Comparison of ENCODE assay signal across 32 cellular contexts in the genomic region with DNA sequence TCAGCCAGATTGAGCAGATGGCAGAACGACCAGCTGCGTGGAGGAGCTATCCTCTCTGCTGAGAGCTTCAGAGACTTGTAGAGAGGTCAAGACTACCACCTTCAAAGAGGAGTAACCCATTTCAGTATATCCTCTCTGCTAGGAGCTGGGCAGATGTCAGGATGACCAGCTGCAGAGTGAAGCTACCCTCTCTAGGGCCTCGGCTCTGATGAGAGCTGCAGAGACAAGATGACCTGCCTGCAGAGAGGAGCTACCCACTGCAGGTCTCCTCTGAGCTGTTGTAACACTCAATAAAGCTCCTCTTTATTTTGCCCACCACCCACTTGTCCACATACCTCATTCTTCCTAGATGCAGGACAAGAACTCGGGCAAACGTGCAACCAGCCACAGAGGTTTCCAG.
"Had no signal": no experiment of that assay in that cellular context is flagged by ENCODE, and none has a peak within 500 bp of the region (broad histone marks: within the 10 kb centered on the region; RNA-seq: fewer than 3 reads in every experiment).

No MANE protein-coding gene starts in this region.

- H3K4me1 Mint-ChIP-seq: activated B cell treated with CpG ODN at 0.5 μM for 24 hours; activated CD4-positive, alpha-beta memory T cell treated with anti-CD3 and anti-CD28 coated beads, Interleukin-2, amount 10 ng/mL, durations not matched to agents 7 days and 5 days; activated CD4-positive, alpha-beta T cell treated with anti-CD3 and anti-CD28 coated beads, Interleukin-2, amount 10 ng/mL, durations not matched to agents 7 days and 5 days; activated CD8-positive, alpha-beta memory T cell treated with anti-CD3 and anti-CD28 coated beads, Interleukin-2, amount 10 ng/mL, durations not matched to agents 7 days and 5 days; activated naive CD4-positive, alpha-beta T cell treated with anti-CD3 and anti-CD28 coated beads, Interleukin-2, amount 10 ng/mL, durations not matched to agents 7 days and 5 days; activated naive CD4-positive, alpha-beta T cell treated with anti-CD3 and anti-CD28 coated beads, Interleukin-2, amount 50 U/mL, for 24 hours; activated naive CD8-positive, alpha-beta T cell treated with anti-CD3 and anti-CD28 coated beads, Interleukin-2, amount 10 ng/mL, durations not matched to agents 7 days and 5 days; activated naive CD8-positive, alpha-beta T cell treated with anti-CD3 and anti-CD28 coated beads, Interleukin-2, amount 50 U/mL, for 24 hours had no signal

- H3K4me3 ChIP-seq: body of pancreas, breast epithelium had no signal

- H3K9me3 ChIP-seq: body of pancreas, breast epithelium had no signal

- H3K9me3 Mint-ChIP-seq: activated CD4-positive, alpha-beta memory T cell treated with anti-CD3 and anti-CD28 coated beads, Interleukin-2, amount 10 ng/mL, durations not matched to agents 7 days and 5 days had no signal

- ATAC-seq: activated CD8-positive, alpha-beta memory T cell treated with anti-CD3 and anti-CD28 coated beads, Interleukin-2, amount 10 ng/mL, durations not matched to agents 7 days and 5 days; activated CD8-positive, alpha-beta T cell treated with anti-CD3 and anti-CD28 coated beads, Interleukin-2, amount 10 ng/mL, durations not matched to agents 7 days and 5 days; activated naive CD8-positive, alpha-beta T cell treated with anti-CD3 and anti-CD28 coated beads, Interleukin-2, amount 50 U/mL, for 24 hours; body of pancreas had no signal

- H3K4me3 Mint-ChIP-seq: activated B cell treated with CpG ODN at 0.5 μM for 24 hours; activated CD4-positive, alpha-beta memory T cell treated with anti-CD3 and anti-CD28 coated beads, Interleukin-2, amount 10 ng/mL, durations not matched to agents 7 days and 5 days; activated CD4-positive, alpha-beta T cell treated with anti-CD3 and anti-CD28 coated beads, Interleukin-2, amount 10 ng/mL, durations not matched to agents 7 days and 5 days; activated CD8-positive, alpha-beta memory T cell treated with anti-CD3 and anti-CD28 coated beads, Interleukin-2, amount 10 ng/mL, durations not matched to agents 7 days and 5 days; activated CD8-positive, alpha-beta T cell treated with anti-CD3 and anti-CD28 coated beads, Interleukin-2, amount 10 ng/mL, durations not matched to agents 7 days and 5 days; activated naive CD4-positive, alpha-beta T cell treated with anti-CD3 and anti-CD28 coated beads, Interleukin-2, amount 10 ng/mL, durations not matched to agents 7 days and 5 days; activated naive CD4-positive, alpha-beta T cell treated with anti-CD3 and anti-CD28 coated beads, Interleukin-2, amount 50 U/mL, for 24 hours; activated naive CD8-positive, alpha-beta T cell; activated naive CD8-positive, alpha-beta T cell treated with anti-CD3 and anti-CD28 coated beads, Interleukin-2, amount 10 ng/mL, durations not matched to agents 7 days and 5 days; activated naive CD8-positive, alpha-beta T cell treated with anti-CD3 and anti-CD28 coated beads, Interleukin-2, amount 50 U/mL, for 24 hours; activated T-cell treated with anti-CD3 and anti-CD28 coated beads, Interleukin-2, amount 50 U/mL, for 24 hours; T-helper 1 cell treated with Interleukin-12 subunit alpha and Interleukin-12 subunit beta and Interleukin-4 antibody, amounts not matched to agents 30 μg/mL and 1 μg/mL, for 36 hours; T-helper 2 cell treated with Interferon-gamma antibody and Interleukin-4, amounts not matched to agents 5 μg/mL and 100 μg/mL, for 36 hours had no signal

- H3K36me3 Mint-ChIP-seq: activated CD8-positive, alpha-beta memory T cell treated with anti-CD3 and anti-CD28 coated beads, Interleukin-2, amount 10 ng/mL, durations not matched to agents 7 days and 5 days; activated naive CD4-positive, alpha-beta T cell treated with anti-CD3 and anti-CD28 coated beads, Interleukin-2, amount 10 ng/mL, durations not matched to agents 7 days and 5 days; activated naive CD4-positive, alpha-beta T cell treated with anti-CD3 and anti-CD28 coated beads, Interleukin-2, amount 50 U/mL, for 24 hours; activated naive CD8-positive, alpha-beta T cell; activated naive CD8-positive, alpha-beta T cell treated with anti-CD3 and anti-CD28 coated beads, Interleukin-2, amount 10 ng/mL, durations not matched to agents 7 days and 5 days had no signal

- H3K36me3 ChIP-seq: brain microvascular endothelial cell, breast epithelium had no signal

- H3K27me3 ChIP-seq: body of pancreas, brain microvascular endothelial cell, breast epithelium had no signal

- H3K27ac Mint-ChIP-seq: activated B cell treated with CpG ODN at 0.5 μM for 24 hours; activated CD4-positive, alpha-beta memory T cell treated with anti-CD3 and anti-CD28 coated beads, Interleukin-2, amount 10 ng/mL, durations not matched to agents 7 days and 5 days; activated CD4-positive, alpha-beta T cell treated with anti-CD3 and anti-CD28 coated beads, Interleukin-2, amount 10 ng/mL, durations not matched to agents 7 days and 5 days; activated CD8-positive, alpha-beta memory T cell treated with anti-CD3 and anti-CD28 coated beads, Interleukin-2, amount 10 ng/mL, durations not matched to agents 7 days and 5 days; activated CD8-positive, alpha-beta T cell treated with anti-CD3 and anti-CD28 coated beads, Interleukin-2, amount 10 ng/mL, durations not matched to agents 7 days and 5 days; activated naive CD4-positive, alpha-beta T cell treated with anti-CD3 and anti-CD28 coated beads, Interleukin-2, amount 10 ng/mL, durations not matched to agents 7 days and 5 days; activated naive CD4-positive, alpha-beta T cell treated with anti-CD3 and anti-CD28 coated beads, Interleukin-2, amount 50 U/mL, for 24 hours; activated naive CD8-positive, alpha-beta T cell; activated naive CD8-positive, alpha-beta T cell treated with anti-CD3 and anti-CD28 coated beads, Interleukin-2, amount 10 ng/mL, durations not matched to agents 7 days and 5 days; activated naive CD8-positive, alpha-beta T cell treated with anti-CD3 and anti-CD28 coated beads, Interleukin-2, amount 50 U/mL, for 24 hours; activated T-cell treated with anti-CD3 and anti-CD28 coated beads, Interleukin-2, amount 50 U/mL, for 24 hours; activated T-helper 2 cell treated with anti-CD3 and anti-CD28 coated beads, Interferon-gamma antibody, Interleukin-2, Interleukin-4, amounts not matched to agents 10 μg/mL and 5 μg/mL and 100 μg/mL, durations not matched to agents 14 hours and 24 hours and 36 hours; T-helper 1 cell treated with Interleukin-12 subunit alpha and Interleukin-12 subunit beta and Interleukin-4 antibody, amounts not matched to agents 30 μg/mL and 1 μg/mL, for 36 hours; T-helper 2 cell treated with Interferon-gamma antibody and Interleukin-4, amounts not matched to agents 5 μg/mL and 100 μg/mL, for 36 hours had no signal

- H3K27me3 Mint-ChIP-seq: activated B cell treated with CpG ODN at 0.5 μM for 24 hours; activated CD4-positive, alpha-beta memory T cell treated with anti-CD3 and anti-CD28 coated beads, Interleukin-2, amount 10 ng/mL, durations not matched to agents 7 days and 5 days; activated CD4-positive, alpha-beta T cell treated with anti-CD3 and anti-CD28 coated beads, Interleukin-2, amount 10 ng/mL, durations not matched to agents 7 days and 5 days; activated CD8-positive, alpha-beta memory T cell treated with anti-CD3 and anti-CD28 coated beads, Interleukin-2, amount 10 ng/mL, durations not matched to agents 7 days and 5 days; activated naive CD4-positive, alpha-beta T cell treated with anti-CD3 and anti-CD28 coated beads, Interleukin-2, amount 10 ng/mL, durations not matched to agents 7 days and 5 days; activated naive CD4-positive, alpha-beta T cell treated with anti-CD3 and anti-CD28 coated beads, Interleukin-2, amount 50 U/mL, for 24 hours; activated naive CD8-positive, alpha-beta T cell; activated naive CD8-positive, alpha-beta T cell treated with anti-CD3 and anti-CD28 coated beads, Interleukin-2, amount 10 ng/mL, durations not matched to agents 7 days and 5 days; activated naive CD8-positive, alpha-beta T cell treated with anti-CD3 and anti-CD28 coated beads, Interleukin-2, amount 50 U/mL, for 24 hours; activated T-cell treated with anti-CD3 and anti-CD28 coated beads, Interleukin-2, amount 50 U/mL, for 24 hours had no signal

- H3K27ac ChIP-seq: body of pancreas, brain microvascular endothelial cell, breast epithelium, VCaP had no signal

- H3K4me1 ChIP-seq: body of pancreas, breast epithelium had no signal

- DNase-seq: activated B cell treated with CpG ODN at 0.5 μM for 24 hours; activated CD4-positive, alpha-beta memory T cell treated with anti-CD3 and anti-CD28 coated beads, Interleukin-2, amount 10 ng/mL, durations not matched to agents 7 days and 5 days; activated CD4-positive, alpha-beta T cell treated with anti-CD3 and anti-CD28 coated beads for 4 hours; activated CD4-positive, alpha-beta T cell treated with anti-CD3 and anti-CD28 coated beads, Interleukin-2, amount 10 ng/mL, durations not matched to agents 7 days and 5 days; activated CD4-positive, alpha-beta T cell treated with anti-CD3 and anti-CD28 coated beads, Interleukin-2, amount 50 U/mL, for 48 hours; activated CD4-positive, CD25-positive, alpha-beta regulatory T cell treated with anti-CD3 and anti-CD28 coated beads, Interleukin-2, amount 50 U/mL, for 72 hours; activated CD8-positive, alpha-beta memory T cell treated with anti-CD3 and anti-CD28 coated beads for 24 hours; activated CD8-positive, alpha-beta memory T cell treated with anti-CD3 and anti-CD28 coated beads, Interleukin-2, amount 10 ng/mL, durations not matched to agents 7 days and 5 days; activated CD8-positive, alpha-beta memory T cell treated with anti-CD3 and anti-CD28 coated beads, Interleukin-2, amount 50 U/mL, for 48 hours; activated CD8-positive, alpha-beta T cell treated with anti-CD3 and anti-CD28 coated beads, Interleukin-2, amount 10 ng/mL, durations not matched to agents 7 days and 5 days; activated effector memory CD4-positive, alpha-beta T cell treated with Interleukin-2 at 50 U/mL for 16 hours; activated gamma-delta T cell; activated naive CD4-positive, alpha-beta T cell treated with anti-CD3 and anti-CD28 coated beads, Interleukin-2, amount 10 ng/mL, durations not matched to agents 7 days and 5 days; activated naive CD4-positive, alpha-beta T cell treated with Interleukin-2 at 50 U/mL for 16 hours; activated naive CD8-positive, alpha-beta T cell treated with anti-CD3 and anti-CD28 coated beads, Interleukin-2, amount 10 ng/mL, durations not matched to agents 7 days and 5 days; activated naive CD8-positive, alpha-beta T cell treated with anti-CD3 and anti-CD28 coated beads, Interleukin-2, amount 50 U/mL, for 24 hours; activated T-cell treated with anti-CD3 and anti-CD28 coated beads, Interleukin-2, amount 50 U/mL, for 24 hours; activated T-cell treated with anti-CD3 and anti-CD28 coated beads, Interleukin-2, amount 50 U/mL, for 48 hours; amygdala; body of pancreas; brain microvascular endothelial cell; central memory CD4-positive, alpha-beta T cell; T-helper 1 cell; T-helper 2 cell; T-helper 9 cell had no signal
